Comparison of ENCODE assay signal across 20 cellular contexts in genomic region chr11:47276923-47277322, GRCh38.
"Had no signal": no experiment of that assay in that cellular context is flagged by ENCODE, and none has a peak within 500 bp of the region (broad histone marks: within the 10 kb centered on the region; RNA-seq: fewer than 3 reads in every experiment).

No MANE protein-coding gene starts in this region.

- DNase-seq: effector CD4-positive, alpha-beta T cell; foreskin fibroblast; glutamatergic neuron; islet precursor cell; occipital lobe; pancreas; right cardiac atrium; stimulated activated CD4-positive, alpha-beta T cell treated with anti-CD3 and anti-CD28 coated beads, Interleukin-4, amount 100 ng/mL, for 1 hour; stimulated activated CD8-positive, alpha-beta memory T cell treated with anti-CD3 and anti-CD28 coated beads, Interleukin-4, amount 100 ng/mL, for 48 hours; stimulated activated naive CD8-positive, alpha-beta T cell treated with anti-CD3 and anti-CD28 coated beads, Interleukin-15, Interleukin-2, amounts not matched to agents 100 U/mL and 50 U/mL, for 24 hours; thyroid gland had no signal

- H3K27ac Mint-ChIP-seq: natural killer cell treated with Interleukin-12 subunit alpha and Interleukin-12 subunit beta and Interleukin-15 and Interleukin-18, amount 100 ng/mL, for 72 hours; progenitor cell of endocrine pancreas; type B pancreatic cell had no signal

- H3K27me3 ChIP-seq: esophagus muscularis mucosa, gastroesophageal sphincter, pancreas, suprapubic skin, thyroid gland had no signal

- ATAC-seq: left lobe of liver; natural killer cell treated with Interleukin-12 subunit alpha and Interleukin-12 subunit beta and Interleukin-15 and Interleukin-18, amount 100 ng/mL, for 72 hours; pancreas; stimulated activated effector memory CD8-positive, alpha-beta T cell treated with anti-CD3 and anti-CD28 coated beads, Interleukin-12 subunit alpha, Interleukin-12 subunit beta, amount 100 ng/mL, for 72 hours; stimulated activated naive CD8-positive, alpha-beta T cell treated with anti-CD3 and anti-CD28 coated beads, Interleukin-15, Interleukin-2, amounts not matched to agents 100 U/mL and 50 U/mL, for 24 hours had no signal

- H3K27me3 Mint-ChIP-seq: natural killer cell treated with Interleukin-12 subunit alpha and Interleukin-12 subunit beta and Interleukin-15 and Interleukin-18, amount 100 ng/mL, for 72 hours; progenitor cell of endocrine pancreas; type B pancreatic cell had no signal

- H3K27ac ChIP-seq: coronary artery, pancreas, suprapubic skin, thyroid gland had no signal

- H3K9me3 Mint-ChIP-seq: natural killer cell treated with Interleukin-12 subunit alpha and Interleukin-12 subunit beta and Interleukin-15 and Interleukin-18, amount 100 ng/mL, for 72 hours; stimulated activated effector memory CD8-positive, alpha-beta T cell treated with anti-CD3 and anti-CD28 coated beads, Interleukin-12 subunit alpha, Interleukin-12 subunit beta, amount 100 ng/mL, for 72 hours; type B pancreatic cell had no signal

- H3K9me3 ChIP-seq: esophagus muscularis mucosa, gastroesophageal sphincter, pancreas, suprapubic skin, thyroid gland had no signal

- H3K4me3 ChIP-seq: coronary artery, esophagus muscularis mucosa, gastroesophageal sphincter, pancreas, suprapubic skin, thyroid gland had no signal

- H3K4me3 Mint-ChIP-seq: natural killer cell treated with Interleukin-12 subunit alpha and Interleukin-12 subunit beta and Interleukin-15 and Interleukin-18, amount 100 ng/mL, for 72 hours; stimulated activated effector memory CD8-positive, alpha-beta T cell treated with anti-CD3 and anti-CD28 coated beads, Interleukin-12 subunit alpha, Interleukin-12 subunit beta, amount 100 ng/mL, for 72 hours; type B pancreatic cell had no signal
